ENCODE assay signal across 9 cellular contexts in the genomic region with DNA sequence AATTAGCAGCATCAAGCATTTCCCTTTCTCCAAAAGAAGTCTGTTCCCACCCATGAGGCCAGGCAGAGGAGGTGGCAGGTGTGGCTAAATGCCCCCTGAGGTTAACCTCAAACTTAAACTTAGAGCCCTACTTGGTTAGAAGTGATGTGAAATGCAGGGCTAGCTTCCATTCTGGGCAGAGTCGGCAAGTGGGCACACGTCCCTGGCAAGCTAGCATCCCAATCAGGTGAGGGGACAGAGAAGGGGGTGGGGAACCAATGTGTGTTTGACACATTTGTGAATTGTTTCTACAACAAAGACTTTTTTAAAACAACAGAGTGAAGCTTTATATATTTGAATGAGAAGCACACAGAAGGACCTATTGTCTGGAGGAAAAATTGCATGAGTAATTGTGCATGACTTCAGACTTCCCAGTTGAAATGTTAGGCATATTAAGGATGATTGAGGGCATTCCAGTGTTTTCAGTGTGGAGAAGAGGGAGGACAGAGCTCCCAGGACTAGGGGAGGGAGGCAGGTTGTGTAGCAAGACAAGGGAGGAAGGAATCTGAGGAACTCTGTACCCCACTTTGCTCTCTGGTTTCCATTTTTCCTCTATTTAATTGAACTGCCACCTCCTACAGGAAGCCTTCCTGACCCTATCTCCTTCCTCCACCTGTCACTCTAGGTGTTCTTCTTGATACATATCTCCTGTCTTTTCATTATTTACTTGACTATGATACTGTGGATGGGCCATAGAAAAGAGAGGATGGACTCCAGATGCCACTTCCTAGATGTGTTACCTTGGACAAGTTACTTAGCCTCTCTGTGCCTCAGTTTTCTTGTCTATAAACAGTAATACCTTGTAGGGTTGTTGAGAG.
A peak's percentile ranks its signal among the peaks of the same experiment; 100 is the strongest.
DNase-seq lines count a peak whose midpoint lies in the region; ATAC-seq and TF ChIP-seq lines count a peak whose summit lies in the region.
"Had no signal": no experiment of that assay in that cellular context is flagged by ENCODE, and none has a peak within 500 bp of the region (broad histone marks: within the 10 kb centered on the region; RNA-seq: fewer than 3 reads in every experiment).

No MANE protein-coding gene starts in this region.

- H3K27me3 Mint-ChIP-seq in activated T-cell treated with anti-CD3 and anti-CD28 coated beads, Interleukin-2, amount 50 U/mL, for 72 hours (ENCODE audit: low read depth) = peaks cover 10% of the 10 kb centered on the region
- H3K27me3 Mint-ChIP-seq in activated T-cell treated with anti-CD3 and anti-CD28 coated beads, Interleukin-2, amount 50 U/mL, for 4 hours (ENCODE audit: low read depth) = no peaks in the 10 kb centered on the region
- no peaks in the 10 kb centered on the region for H3K27me3 Mint-ChIP-seq in T-cell
- peaks cover 0 to 4% (median 0%) of the 10 kb centered on the region in 3 donors for H3K27me3 Mint-ChIP-seq in immature natural killer cell (ENCODE audit: low read depth in 3 of 3)
- no peaks in the 10 kb centered on the region for H3K27me3 Mint-ChIP-seq in progenitor cell of endocrine pancreas

- POLR2A ChIA-PET in T-cell (lab: Charles Lee) = no interaction called here

- H3K36me3 Mint-ChIP-seq in activated T-cell treated with anti-CD3 and anti-CD28 coated beads, Interleukin-2, amount 50 U/mL, for 72 hours (ENCODE audit: insufficient read depth in 2 of 2) = no peaks in the 10 kb centered on the region
- no peaks in the 10 kb centered on the region for H3K36me3 Mint-ChIP-seq in activated T-cell treated with anti-CD3 and anti-CD28 coated beads, Interleukin-2, amount 50 U/mL, for 4 hours (ENCODE audit: insufficient read depth)
- H3K36me3 Mint-ChIP-seq in T-cell (no peaks in the 10 kb centered on the region), immature natural killer cell (peaks cover 0 to 3% (median 0%) of the 10 kb centered on the region in 3 donors), progenitor cell of endocrine pancreas (ENCODE audit: insufficient read depth) (no peaks in the 10 kb centered on the region)

- CTCF ChIA-PET in T-cell (lab: Charles Lee) = interaction anchor here in 1 of 2 donors (1.4 kb wide), 1 partner anchor 42 kb away, joined by 3 read pairs; no protein-coding TSS in a partner anchor

- TF ChIP-seq EP300 in tibial nerve (IDR thresholded peaks at IDR 0.05) = no peak

- H3K9me3 ChIP-seq in tibial nerve = no peaks in the 10 kb centered on the region

- no peak for TF ChIP-seq POLR2A in tibial nerve (IDR thresholded peaks at IDR 0.05)

- H3K36me3 ChIP-seq in tibial nerve = no peaks in the 10 kb centered on the region

- peak overlapping the region; percentile 27 to 87 (median 70) for H3K27ac ChIP-seq in tibial nerve
- H3K27ac ChIP-seq: C4-2B had no signal

- H3K27me3 ChIP-seq in tibial nerve = no peaks in the 10 kb centered on the region

- peak overlapping the region in 1 of 2 donors; percentile 5 for H3K4me3 Mint-ChIP-seq in activated T-cell treated with anti-CD3 and anti-CD28 coated beads, Interleukin-2, amount 50 U/mL, for 72 hours
- H3K4me3 Mint-ChIP-seq in activated T-cell treated with anti-CD3 and anti-CD28 coated beads, Interleukin-2, amount 50 U/mL, for 4 hours = no peak overlapping the region
- H3K4me3 Mint-ChIP-seq in T-cell = no peak overlapping the region
- peak overlapping the region; percentile 50 to 69 (median 58) for H3K4me3 Mint-ChIP-seq in immature natural killer cell
- no peak overlapping the region for H3K4me3 Mint-ChIP-seq in progenitor cell of endocrine pancreas (ENCODE audit: low read depth)

- WGBS in tibial nerve, 2 donors = 15 to 20% methylated on average over 2 of the region's 2 CpGs

- no peak overlapping the region for H3K4me3 ChIP-seq in tibial nerve

- H3K4me1 Mint-ChIP-seq in activated T-cell treated with anti-CD3 and anti-CD28 coated beads, Interleukin-2, amount 50 U/mL, for 72 hours (ENCODE audit: low read depth) = peaks cover 19% of the 10 kb centered on the region
- H3K4me1 Mint-ChIP-seq in activated T-cell treated with anti-CD3 and anti-CD28 coated beads, Interleukin-2, amount 50 U/mL, for 4 hours (ENCODE audit: low read depth) = peaks cover 17% of the 10 kb centered on the region
- H3K4me1 Mint-ChIP-seq in T-cell (peaks cover 16 to 23% (median 17%) of the 10 kb centered on the region in 3 donors), immature natural killer cell (peaks cover 33 to 44% of the 10 kb centered on the region in 2 donors), progenitor cell of endocrine pancreas (ENCODE audit: low read depth) (peaks cover 3% of the 10 kb centered on the region)

- no peak overlapping the region for H3K27ac Mint-ChIP-seq in activated T-cell treated with anti-CD3 and anti-CD28 coated beads, Interleukin-2, amount 50 U/mL, for 72 hours
- H3K27ac Mint-ChIP-seq in T-cell (peak overlapping the region; percentile 44 to 53), immature natural killer cell (peak overlapping the region; percentile 36 to 90 (median 80)), progenitor cell of endocrine pancreas (no peak overlapping the region)

- TF ChIP-seq CTCF in tibial nerve (IDR thresholded peaks at IDR 0.05) (no peak), progenitor cell of endocrine pancreas (IDR thresholded peaks at IDR 0.05; ENCODE audit: unreplicated experiment) (no peak)

- DNase-seq in activated T-cell treated with anti-CD3 and anti-CD28 coated beads, Interleukin-2, amount 50 U/mL, for 72 hours = no peak
- no peak for DNase-seq in activated T-cell treated with anti-CD3 and anti-CD28 coated beads, Interleukin-2, amount 50 U/mL, for 4 hours
- DNase-seq in T-cell (no peak), immature natural killer cell (peak; percentile 17 to 18 (median 18)), tibial nerve (ENCODE audit: low spot score in 2 of 2) (no peak), NCI-H1417 treated with DMSO at 0.1 percent for 48 hours (lab: John Stamatoyannopoulos, UW) (no peak), progenitor cell of endocrine pancreas (ENCODE audit: low spot score, unreplicated experiment) (no peak)

- H3K9me3 Mint-ChIP-seq in activated T-cell treated with anti-CD3 and anti-CD28 coated beads, Interleukin-2, amount 50 U/mL, for 72 hours = no peaks in the 10 kb centered on the region
- H3K9me3 Mint-ChIP-seq in activated T-cell treated with anti-CD3 and anti-CD28 coated beads, Interleukin-2, amount 50 U/mL, for 4 hours = no peaks in the 10 kb centered on the region
- H3K9me3 Mint-ChIP-seq in T-cell = no peaks in the 10 kb centered on the region
- no peaks in the 10 kb centered on the region for H3K9me3 Mint-ChIP-seq in immature natural killer cell
- H3K9me3 Mint-ChIP-seq in progenitor cell of endocrine pancreas (ENCODE audit: low read depth) = no peaks in the 10 kb centered on the region

- peaks cover 0 to 53% (median 29%) of the 10 kb centered on the region in 4 donors for H3K4me1 ChIP-seq in tibial nerve

- ATAC-seq in activated T-cell treated with anti-CD3 and anti-CD28 coated beads, Interleukin-2, amount 50 U/mL, for 72 hours (replicated peaks in 1 of 2) = peak; percentile 27 to 32
- ATAC-seq in activated T-cell treated with anti-CD3 and anti-CD28 coated beads, Interleukin-2, amount 50 U/mL, for 4 hours = no peak
- ATAC-seq in T-cell (replicated peaks in 1 of 4) (peak in 2 of 4 experiments; percentile 14 to 20), GM21367 (IDR thresholded peaks at IDR 0.05; ENCODE audit: unreplicated experiment) (no peak)

Comparison
In these comparisons a context has a peak if more than half of its experiments do, and no peak if none do; other contexts are left out.
1. ATAC-seq: peak in activated T-cell treated with anti-CD3 and anti-CD28 coated beads, Interleukin-2, amount 50 U/mL, for 72 hours (2 of 2); none in activated T-cell treated with anti-CD3 and anti-CD28 coated beads, Interleukin-2, amount 50 U/mL, for 4 hours (0 of 2) and GM21367 (single experiment).
2. DNase-seq: peak in immature natural killer cell (3 of 3); none in activated T-cell treated with anti-CD3 and anti-CD28 coated beads, Interleukin-2, amount 50 U/mL, for 72 hours (0 of 2), activated T-cell treated with anti-CD3 and anti-CD28 coated beads, Interleukin-2, amount 50 U/mL, for 4 hours (single experiment), T-cell (0 of 34), tibial nerve (0 of 2), NCI-H1417 treated with DMSO at 0.1 percent for 48 hours (single experiment) and progenitor cell of endocrine pancreas (single experiment).
3. H3K27ac Mint-ChIP-seq: peak in T-cell (2 of 2) and immature natural killer cell (6 of 6); none in activated T-cell treated with anti-CD3 and anti-CD28 coated beads, Interleukin-2, amount 50 U/mL, for 72 hours (single experiment) and progenitor cell of endocrine pancreas (single experiment).
4. H3K4me3 Mint-ChIP-seq: peak in immature natural killer cell (5 of 5); none in activated T-cell treated with anti-CD3 and anti-CD28 coated beads, Interleukin-2, amount 50 U/mL, for 4 hours (single experiment), T-cell (0 of 3) and progenitor cell of endocrine pancreas (single experiment).